2 cellular contexts compared by ENCODE assay signal in the genomic region with DNA sequence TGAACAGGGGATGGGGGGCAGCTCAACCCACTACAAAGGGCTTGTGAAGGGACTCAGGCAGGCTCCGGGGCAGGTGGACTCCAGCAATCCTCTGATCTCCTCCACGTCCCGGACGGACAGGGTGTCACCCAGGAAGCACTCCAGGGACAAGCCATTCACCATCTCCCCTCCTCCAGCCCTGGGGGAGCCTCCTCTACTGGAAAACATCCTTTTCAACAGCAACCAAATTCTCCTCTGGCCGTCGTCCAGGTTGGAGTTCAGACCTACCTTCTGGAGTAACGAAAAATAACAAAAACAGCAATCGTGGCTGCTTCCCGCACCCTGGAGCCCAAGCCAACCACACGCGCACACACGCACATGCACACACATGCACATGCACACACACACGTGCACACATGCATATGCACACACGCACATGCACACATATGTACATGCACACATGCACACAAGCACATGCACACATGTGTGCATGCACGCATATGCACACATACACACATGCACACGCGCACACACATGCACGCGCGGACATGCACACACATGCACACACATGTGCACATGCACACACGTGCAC.
TF ChIP-seq lines count a peak whose summit lies in the region.

No MANE protein-coding gene starts in this region.

TF ChIP-seq in WTC11, 78 proteins besides CTCF, POLR2A, EP300 and RAD21:
- no peak for TF ChIP-seq NR2C2 (CRISPR knock-in tag; IDR thresholded peaks at IDR 0.05)
- TF ChIP-seq, protein P1, sequence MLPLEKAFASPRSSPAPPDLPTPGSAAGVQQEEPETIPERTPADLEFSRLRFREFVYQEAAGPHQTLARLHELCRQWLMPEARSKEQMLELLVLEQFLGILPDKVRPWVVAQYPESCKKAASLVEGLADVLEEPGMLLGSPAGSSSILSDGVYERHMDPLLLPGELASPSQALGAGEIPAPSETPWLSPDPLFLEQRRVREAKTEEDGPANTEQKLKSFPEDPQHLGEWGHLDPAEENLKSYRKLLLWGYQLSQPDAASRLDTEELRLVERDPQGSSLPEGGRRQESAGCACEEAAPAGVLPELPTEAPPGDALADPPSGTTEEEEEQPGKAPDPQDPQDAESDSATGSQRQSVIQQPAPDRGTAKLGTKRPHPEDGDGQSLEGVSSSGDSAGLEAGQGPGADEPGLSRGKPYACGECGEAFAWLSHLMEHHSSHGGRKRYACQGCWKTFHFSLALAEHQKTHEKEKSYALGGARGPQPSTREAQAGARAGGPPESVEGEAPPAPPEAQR (CRISPR knock-in tag; IDR thresholded peaks at IDR 0.05) = no peak
- TF ChIP-seq MXD4 (CRISPR knock-in tag; IDR thresholded peaks at IDR 0.05; ENCODE audit: borderline replicate concordance) = no peak
- TF ChIP-seq, protein P2, sequence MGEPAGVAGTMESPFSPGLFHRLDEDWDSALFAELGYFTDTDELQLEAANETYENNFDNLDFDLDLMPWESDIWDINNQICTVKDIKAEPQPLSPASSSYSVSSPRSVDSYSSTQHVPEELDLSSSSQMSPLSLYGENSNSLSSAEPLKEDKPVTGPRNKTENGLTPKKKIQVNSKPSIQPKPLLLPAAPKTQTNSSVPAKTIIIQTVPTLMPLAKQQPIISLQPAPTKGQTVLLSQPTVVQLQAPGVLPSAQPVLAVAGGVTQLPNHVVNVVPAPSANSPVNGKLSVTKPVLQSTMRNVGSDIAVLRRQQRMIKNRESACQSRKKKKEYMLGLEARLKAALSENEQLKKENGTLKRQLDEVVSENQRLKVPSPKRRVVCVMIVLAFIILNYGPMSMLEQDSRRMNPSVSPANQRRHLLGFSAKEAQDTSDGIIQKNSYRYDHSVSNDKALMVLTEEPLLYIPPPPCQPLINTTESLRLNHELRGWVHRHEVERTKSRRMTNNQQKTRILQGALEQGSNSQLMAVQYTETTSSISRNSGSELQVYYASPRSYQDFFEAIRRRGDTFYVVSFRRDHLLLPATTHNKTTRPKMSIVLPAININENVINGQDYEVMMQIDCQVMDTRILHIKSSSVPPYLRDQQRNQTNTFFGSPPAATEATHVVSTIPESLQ (CRISPR knock-in tag; IDR thresholded peaks at IDR 0.05) = no peak
- TF ChIP-seq, protein P3, sequence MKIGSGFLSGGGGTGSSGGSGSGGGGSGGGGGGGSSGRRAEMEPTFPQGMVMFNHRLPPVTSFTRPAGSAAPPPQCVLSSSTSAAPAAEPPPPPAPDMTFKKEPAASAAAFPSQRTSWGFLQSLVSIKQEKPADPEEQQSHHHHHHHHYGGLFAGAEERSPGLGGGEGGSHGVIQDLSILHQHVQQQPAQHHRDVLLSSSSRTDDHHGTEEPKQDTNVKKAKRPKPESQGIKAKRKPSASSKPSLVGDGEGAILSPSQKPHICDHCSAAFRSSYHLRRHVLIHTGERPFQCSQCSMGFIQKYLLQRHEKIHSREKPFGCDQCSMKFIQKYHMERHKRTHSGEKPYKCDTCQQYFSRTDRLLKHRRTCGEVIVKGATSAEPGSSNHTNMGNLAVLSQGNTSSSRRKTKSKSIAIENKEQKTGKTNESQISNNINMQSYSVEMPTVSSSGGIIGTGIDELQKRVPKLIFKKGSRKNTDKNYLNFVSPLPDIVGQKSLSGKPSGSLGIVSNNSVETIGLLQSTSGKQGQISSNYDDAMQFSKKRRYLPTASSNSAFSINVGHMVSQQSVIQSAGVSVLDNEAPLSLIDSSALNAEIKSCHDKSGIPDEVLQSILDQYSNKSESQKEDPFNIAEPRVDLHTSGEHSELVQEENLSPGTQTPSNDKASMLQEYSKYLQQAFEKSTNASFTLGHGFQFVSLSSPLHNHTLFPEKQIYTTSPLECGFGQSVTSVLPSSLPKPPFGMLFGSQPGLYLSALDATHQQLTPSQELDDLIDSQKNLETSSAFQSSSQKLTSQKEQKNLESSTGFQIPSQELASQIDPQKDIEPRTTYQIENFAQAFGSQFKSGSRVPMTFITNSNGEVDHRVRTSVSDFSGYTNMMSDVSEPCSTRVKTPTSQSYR (CRISPR knock-in tag; IDR thresholded peaks at IDR 0.05) = no peak
- TF ChIP-seq TEAD4 (CRISPR knock-in tag; IDR thresholded peaks at IDR 0.05) = no peak
- TF ChIP-seq TP53 (CRISPR knock-in tag; IDR thresholded peaks at IDR 0.05) = no peak
- TF ChIP-seq FOXJ3 (CRISPR knock-in tag; IDR thresholded peaks at IDR 0.05; ENCODE audit: borderline replicate concordance) = no peak
- no peak for TF ChIP-seq CBFB (CRISPR knock-in tag; IDR thresholded peaks at IDR 0.05; ENCODE audit: low read depth)
- no peak for TF ChIP-seq GTF2I (CRISPR knock-in tag; conservative IDR thresholded peaks at IDR 0.05)
- no peak for TF ChIP-seq ELF4 (CRISPR knock-in tag; IDR thresholded peaks at IDR 0.05; ENCODE audit: low read depth)
- no peak for TF ChIP-seq FOXP1 (CRISPR knock-in tag; IDR thresholded peaks at IDR 0.05; ENCODE audit: borderline replicate concordance)
- no peak for TF ChIP-seq CREB1 (CRISPR knock-in tag; IDR thresholded peaks at IDR 0.05)
- no peak for TF ChIP-seq ZNF232 (CRISPR knock-in tag; IDR thresholded peaks at IDR 0.05)
- TF ChIP-seq, protein P4, sequence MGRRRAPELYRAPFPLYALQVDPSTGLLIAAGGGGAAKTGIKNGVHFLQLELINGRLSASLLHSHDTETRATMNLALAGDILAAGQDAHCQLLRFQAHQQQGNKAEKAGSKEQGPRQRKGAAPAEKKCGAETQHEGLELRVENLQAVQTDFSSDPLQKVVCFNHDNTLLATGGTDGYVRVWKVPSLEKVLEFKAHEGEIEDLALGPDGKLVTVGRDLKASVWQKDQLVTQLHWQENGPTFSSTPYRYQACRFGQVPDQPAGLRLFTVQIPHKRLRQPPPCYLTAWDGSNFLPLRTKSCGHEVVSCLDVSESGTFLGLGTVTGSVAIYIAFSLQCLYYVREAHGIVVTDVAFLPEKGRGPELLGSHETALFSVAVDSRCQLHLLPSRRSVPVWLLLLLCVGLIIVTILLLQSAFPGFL (CRISPR knock-in tag; IDR thresholded peaks at IDR 0.05; ENCODE audit: borderline replicate concordance) = no peak
- no peak for TF ChIP-seq ZNF317 (CRISPR knock-in tag; IDR thresholded peaks at IDR 0.05; ENCODE audit: borderline replicate concordance, low read depth)

TF ChIP-seq in HepG2, 621 proteins besides CTCF, POLR2A, EP300 and RAD21:
- TF ChIP-seq, protein P5, sequence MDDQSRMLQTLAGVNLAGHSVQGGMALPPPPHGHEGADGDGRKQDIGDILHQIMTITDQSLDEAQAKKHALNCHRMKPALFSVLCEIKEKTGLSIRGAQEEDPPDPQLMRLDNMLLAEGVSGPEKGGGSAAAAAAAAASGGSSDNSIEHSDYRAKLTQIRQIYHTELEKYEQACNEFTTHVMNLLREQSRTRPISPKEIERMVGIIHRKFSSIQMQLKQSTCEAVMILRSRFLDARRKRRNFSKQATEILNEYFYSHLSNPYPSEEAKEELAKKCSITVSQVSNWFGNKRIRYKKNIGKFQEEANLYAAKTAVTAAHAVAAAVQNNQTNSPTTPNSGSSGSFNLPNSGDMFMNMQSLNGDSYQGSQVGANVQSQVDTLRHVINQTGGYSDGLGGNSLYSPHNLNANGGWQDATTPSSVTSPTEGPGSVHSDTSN (CRISPR knock-in tag; IDR thresholded peaks at IDR 0.05; ENCODE audit: borderline replicate concordance) = no peak
- TF ChIP-seq ZNF235 (CRISPR knock-in tag; IDR thresholded peaks at IDR 0.05; ENCODE audit: borderline replicate concordance) = 0 out of 2 replicates have a peak, but pooled peaks have one; percentile 32
- TF ChIP-seq, protein P6, sequence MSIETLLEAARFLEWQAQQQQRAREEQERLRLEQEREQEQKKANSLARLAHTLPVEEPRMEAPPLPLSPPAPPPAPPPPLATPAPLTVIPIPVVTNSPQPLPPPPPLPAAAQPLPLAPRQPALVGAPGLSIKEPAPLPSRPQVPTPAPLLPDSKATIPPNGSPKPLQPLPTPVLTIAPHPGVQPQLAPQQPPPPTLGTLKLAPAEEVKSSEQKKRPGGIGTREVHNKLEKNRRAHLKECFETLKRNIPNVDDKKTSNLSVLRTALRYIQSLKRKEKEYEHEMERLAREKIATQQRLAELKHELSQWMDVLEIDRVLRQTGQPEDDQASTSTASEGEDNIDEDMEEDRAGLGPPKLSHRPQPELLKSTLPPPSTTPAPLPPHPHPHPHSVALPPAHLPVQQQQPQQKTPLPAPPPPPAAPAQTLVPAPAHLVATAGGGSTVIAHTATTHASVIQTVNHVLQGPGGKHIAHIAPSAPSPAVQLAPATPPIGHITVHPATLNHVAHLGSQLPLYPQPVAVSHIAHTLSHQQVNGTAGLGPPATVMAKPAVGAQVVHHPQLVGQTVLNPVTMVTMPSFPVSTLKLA (IDR thresholded peaks at IDR 0.05) = peak; percentile 100
- TF ChIP-seq RXRA (CRISPR knock-in tag; IDR thresholded peaks at IDR 0.05) = no peak
